8 cellular contexts compared by ENCODE assay signal in genomic region chr4:75673027-75673958, GRCh38. TPM values are rescaled to one million over a fixed set of nuclear protein-coding genes. Genes with fewer than 3 reads are reported as not detected.
A peak's percentile ranks its signal among the peaks of the same experiment; 100 is the strongest.
DNase-seq lines count a peak whose midpoint lies in the region; ATAC-seq and TF ChIP-seq lines count a peak whose summit lies in the region.

TSS of gene G3BP2 (minus strand) at chr4:75673411. CDS start at chr4:75662025, 11,386 bp downstream.

- POLR2A ChIA-PET in GM10248 (lab: Yijun Ruan, JAX): interaction anchor here (1.1 to 1.2 kb wide), 2 partner anchors 29 to 51 kb away, joined by 3 read pairs; partner anchors contain the start of gene USO1

- peak within 1 kb of the TSS; percentile 92 for H3K27ac ChIP-seq in temporal lobe (ENCODE audit: low read depth, low read length)

- H3K4me3 Mint-ChIP-seq in activated naive CD8-positive, alpha-beta T cell: peak within 1 kb of the TSS; percentile 98

- DNase-seq in GM10248 (ENCODE audit: extremely low spot score) (peak; percentile 98), NCI-H1105 (lab: John Stamatoyannopoulos, UW) (peak; percentile 91), SKM-1 treated with dmso at 0.1 percent for 144 hours (lab: John Stamatoyannopoulos, UW; ENCODE audit: unreplicated experiment) (peak; percentile 96), glomerular endothelial cell (ENCODE audit: extremely low read depth, low read depth, low spot score) (peak; percentile 91), occipital lobe (lab: John Stamatoyannopoulos, UW) (peak; percentile 98)

- H3K27me3 Mint-ChIP-seq in activated naive CD8-positive, alpha-beta T cell: no peaks in the 10 kb centered on the region

- H3K9me3 Mint-ChIP-seq in activated naive CD8-positive, alpha-beta T cell (ENCODE audit: low read depth): no peaks in the 10 kb centered on the region

- peak; percentile 94 for ATAC-seq in HG02623 (IDR thresholded peaks at IDR 0.05; ENCODE audit: unreplicated experiment)

- no peak for TF ChIP-seq CTCF in GM10248 (IDR thresholded peaks at IDR 0.05; ENCODE audit: control extremely low read depth, extremely low read depth, low read depth, missing control alignments)

- H3K4me1 Mint-ChIP-seq in activated naive CD8-positive, alpha-beta T cell (ENCODE audit: low read depth): peaks cover 41% of the 10 kb centered on the region

- CTCF ChIA-PET in GM10248 (lab: Yijun Ruan, JAX): interaction anchor here (1.0 to 3.5 kb wide), 4 partner anchors 11 to 51 kb away, joined by 3 to 20 read pairs (median 3); partner anchors contain the start of gene USO1

- no peaks in the 10 kb centered on the region for H3K36me3 Mint-ChIP-seq in activated naive CD8-positive, alpha-beta T cell

- H3K27ac Mint-ChIP-seq in activated naive CD8-positive, alpha-beta T cell: peak within 1 kb of the TSS; percentile 99

RNA-seq across cellular contexts. Expression of gene G3BP2, which starts in this region (rescaled TPM):
- total RNA-seq in glomerular endothelial cell (149 and 166 TPM in 2 replicates), occipital lobe (395 TPM), temporal lobe (277 TPM)

Comparison
In these comparisons a context has a peak if more than half of its experiments do, and no peak if none do; other contexts are left out.
1. Peak in every context shown above with its lines: DNase-seq, ATAC-seq and H3K27ac ChIP-seq.